Comparison of ENCODE assay signal across 10 cellular contexts in genomic region chr2:38438536-38439225, GRCh38.
DNase-seq lines count a peak whose midpoint lies in the region; ATAC-seq and TF ChIP-seq lines count a peak whose summit lies in the region.
"Had no signal": no experiment of that assay in that cellular context is flagged by ENCODE, and none has a peak within 500 bp of the region (broad histone marks: within the 10 kb centered on the region; RNA-seq: fewer than 3 reads in every experiment).

No MANE protein-coding gene starts in this region.

- WGBS in suprapubic skin, result 52% methylated on average over 3 of the region's 3 CpGs

- H3K27me3 ChIP-seq in OCI-LY3 (ENCODE audit: low read depth, low read length) (peaks cover 10% of the 10 kb centered on the region), suprapubic skin (no peaks in the 10 kb centered on the region), Peyer's patch (no peaks in the 10 kb centered on the region)

- peak overlapping the region; percentile 27 for H3K4me2 ChIP-seq in OCI-LY3 (ENCODE audit: low read length)

- peak overlapping the region; percentile 47 for H2AFZ ChIP-seq in OCI-LY3 (ENCODE audit: low read depth, low read length)

- no peak for TF ChIP-seq EP300 in suprapubic skin (IDR thresholded peaks at IDR 0.05)

- H3K9me3 ChIP-seq in OCI-LY3 (ENCODE audit: insufficient read depth, low read length) (no peaks in the 10 kb centered on the region), suprapubic skin (no peaks in the 10 kb centered on the region), Peyer's patch (no peaks in the 10 kb centered on the region)
- H3K9me3 ChIP-seq: psoas muscle had no signal

- TF ChIP-seq POLR2A in suprapubic skin (IDR thresholded peaks at IDR 0.05), result no peak
- no peak for TF ChIP-seq POLR2A in Peyer's patch (IDR thresholded peaks at IDR 0.05)

- H3K27me3 Mint-ChIP-seq in activated CD8-positive, alpha-beta T cell treated with anti-CD3 and anti-CD28 coated beads for 36 hours, result peaks cover 7% of the 10 kb centered on the region
- H3K27me3 Mint-ChIP-seq in activated CD8-positive, alpha-beta T cell treated with anti-CD3 and anti-CD28 coated beads, Interleukin-2, amount 10 ng/mL, durations not matched to agents 7 days and 5 days (ENCODE audit: low read depth), result peaks cover 15% of the 10 kb centered on the region

- intact Hi-C loops in activated CD8-positive, alpha-beta T cell treated with anti-CD3 and anti-CD28 coated beads for 36 hours (cut with micrococcal nuclease), result no loop called here

- DNase-seq in activated CD8-positive, alpha-beta T cell treated with anti-CD3 and anti-CD28 coated beads for 36 hours, result peak; percentile 36
- DNase-seq in activated CD8-positive, alpha-beta T cell treated with anti-CD3 and anti-CD28 coated beads, Interleukin-2, amount 10 ng/mL, durations not matched to agents 7 days and 5 days, result no peak
- no peak for DNase-seq in suprapubic skin (ENCODE audit: low spot score in 2 of 2)
- no peak for DNase-seq in Peyer's patch
- no peak for DNase-seq in NCI-H146 treated with DMSO at 0.1 percent for 48 hours (lab: John Stamatoyannopoulos, UW; ENCODE audit: unreplicated experiment)
- DNase-seq in NCI-H2107 (lab: John Stamatoyannopoulos, UW), result no peak
- DNase-seq: cortex of kidney, psoas muscle had no signal

- H3K79me2 ChIP-seq in OCI-LY3 (ENCODE audit: low read length), result no peaks in the 10 kb centered on the region

- H3K4me1 ChIP-seq in OCI-LY3 (ENCODE audit: low read length), result peaks cover 16% of the 10 kb centered on the region
- H3K4me1 ChIP-seq in suprapubic skin, result peaks cover 47% of the 10 kb centered on the region
- peaks cover 0 to 15% (median 0%) of the 10 kb centered on the region in 4 donors for H3K4me1 ChIP-seq in Peyer's patch

- no peaks in the 10 kb centered on the region for H3K36me3 Mint-ChIP-seq in activated CD8-positive, alpha-beta T cell treated with anti-CD3 and anti-CD28 coated beads for 36 hours (ENCODE audit: low read depth)
- no peaks in the 10 kb centered on the region for H3K36me3 Mint-ChIP-seq in activated CD8-positive, alpha-beta T cell treated with anti-CD3 and anti-CD28 coated beads, Interleukin-2, amount 10 ng/mL, durations not matched to agents 7 days and 5 days (ENCODE audit: low read depth)

- H3K4me1 Mint-ChIP-seq in activated CD8-positive, alpha-beta T cell treated with anti-CD3 and anti-CD28 coated beads for 36 hours (ENCODE audit: low read depth), result peaks cover 10% of the 10 kb centered on the region
- H3K4me1 Mint-ChIP-seq in activated CD8-positive, alpha-beta T cell treated with anti-CD3 and anti-CD28 coated beads, Interleukin-2, amount 10 ng/mL, durations not matched to agents 7 days and 5 days (ENCODE audit: low read depth), result peaks cover 8% of the 10 kb centered on the region

- H3K27ac ChIP-seq in OCI-LY3 (ENCODE audit: low read length) (no peak overlapping the region), suprapubic skin (peak overlapping the region; percentile 72), Peyer's patch (no peak overlapping the region)
- H3K27ac ChIP-seq: psoas muscle had no signal

- H3K27ac Mint-ChIP-seq in activated CD8-positive, alpha-beta T cell treated with anti-CD3 and anti-CD28 coated beads for 36 hours, result no peak overlapping the region
- no peak overlapping the region for H3K27ac Mint-ChIP-seq in activated CD8-positive, alpha-beta T cell treated with anti-CD3 and anti-CD28 coated beads, Interleukin-2, amount 10 ng/mL, durations not matched to agents 7 days and 5 days

- CTCF ChIA-PET in activated CD8-positive, alpha-beta T cell treated with anti-CD3 and anti-CD28 coated beads for 36 hours (lab: Charles Lee), result interaction anchor here (0.9 to 1.6 kb wide), 2 partner anchors 10 to 70 kb away, joined by 4 to 6 read pairs; no protein-coding TSS in a partner anchor
- CTCF ChIA-PET in activated CD8-positive, alpha-beta T cell treated with anti-CD3 and anti-CD28 coated beads, Interleukin-2, amount 10 ng/mL, durations not matched to agents 7 days and 5 days (lab: Charles Lee), result interaction anchor here (0.9 kb wide), 1 partner anchor 123 kb away, joined by 3 read pairs; no protein-coding TSS in a partner anchor

- ATAC-seq in activated CD8-positive, alpha-beta T cell treated with anti-CD3 and anti-CD28 coated beads for 36 hours, result peak; percentile 80
- ATAC-seq in activated CD8-positive, alpha-beta T cell treated with anti-CD3 and anti-CD28 coated beads, Interleukin-2, amount 10 ng/mL, durations not matched to agents 7 days and 5 days, result no peak
- ATAC-seq in HG02610 (IDR thresholded peaks at IDR 0.05; ENCODE audit: unreplicated experiment), result peak; percentile 93
- ATAC-seq: psoas muscle had no signal

- TF ChIP-seq CTCF in activated CD8-positive, alpha-beta T cell treated with anti-CD3 and anti-CD28 coated beads for 36 hours (IDR thresholded peaks at IDR 0.05), result no peak
- TF ChIP-seq CTCF in OCI-LY3 (IDR thresholded peaks at IDR 0.05; ENCODE audit: low read depth, low read length) (no peak), suprapubic skin (IDR thresholded peaks at IDR 0.05) (no peak), Peyer's patch (IDR thresholded peaks at IDR 0.05) (no peak)

- no peaks in the 10 kb centered on the region for H3K36me3 ChIP-seq in OCI-LY3 (replicated peaks; ENCODE audit: low read depth, low read length)
- no peaks in the 10 kb centered on the region for H3K36me3 ChIP-seq in suprapubic skin
- H3K36me3 ChIP-seq in Peyer's patch, result no peaks in the 10 kb centered on the region

- H3K9ac ChIP-seq in OCI-LY3 (ENCODE audit: low read length), result no peak overlapping the region

- no peak overlapping the region for H3K4me3 Mint-ChIP-seq in activated CD8-positive, alpha-beta T cell treated with anti-CD3 and anti-CD28 coated beads for 36 hours
- H3K4me3 Mint-ChIP-seq in activated CD8-positive, alpha-beta T cell treated with anti-CD3 and anti-CD28 coated beads, Interleukin-2, amount 10 ng/mL, durations not matched to agents 7 days and 5 days, result no peak overlapping the region

- H3K9me3 Mint-ChIP-seq in activated CD8-positive, alpha-beta T cell treated with anti-CD3 and anti-CD28 coated beads for 36 hours, result no peaks in the 10 kb centered on the region
- no peaks in the 10 kb centered on the region for H3K9me3 Mint-ChIP-seq in activated CD8-positive, alpha-beta T cell treated with anti-CD3 and anti-CD28 coated beads, Interleukin-2, amount 10 ng/mL, durations not matched to agents 7 days and 5 days (ENCODE audit: insufficient read depth)

- POLR2A ChIA-PET in activated CD8-positive, alpha-beta T cell treated with anti-CD3 and anti-CD28 coated beads for 36 hours (lab: Charles Lee), result no interaction called here
- POLR2A ChIA-PET in activated CD8-positive, alpha-beta T cell treated with anti-CD3 and anti-CD28 coated beads, Interleukin-2, amount 10 ng/mL, durations not matched to agents 7 days and 5 days (lab: Charles Lee), result no interaction called here

- H3K4me3 ChIP-seq in OCI-LY3 (ENCODE audit: low read length) (no peak overlapping the region; the same call in 1 of the 2 replicates), suprapubic skin (no peak overlapping the region), Peyer's patch (no peak overlapping the region)
- H3K4me3 ChIP-seq: psoas muscle had no signal

- H4K20me1 ChIP-seq in OCI-LY3 (ENCODE audit: insufficient read depth, low read length), result no peaks in the 10 kb centered on the region
